ENCODE assay signal across 7 cellular contexts in the genomic region with DNA sequence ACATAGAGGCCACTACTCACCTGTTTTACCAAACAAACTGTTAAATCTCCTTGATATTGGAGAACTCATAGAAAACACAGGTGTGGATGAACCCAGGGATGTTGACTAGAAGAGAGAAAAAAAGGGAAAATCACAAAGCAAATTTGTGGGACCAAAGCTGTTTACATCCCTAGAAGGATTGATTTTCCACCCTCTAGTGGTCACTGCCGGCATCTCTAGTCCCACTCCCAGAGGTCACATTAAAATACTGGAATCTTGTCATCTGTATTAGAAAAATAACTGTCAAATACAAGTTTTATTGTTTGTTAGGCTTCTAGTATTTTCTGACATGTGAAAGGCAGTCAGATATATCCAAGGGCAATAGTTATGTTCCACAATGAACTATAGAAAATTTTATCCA.
DNase-seq lines count a peak whose midpoint lies in the region; ATAC-seq and TF ChIP-seq lines count a peak whose summit lies in the region.
"Not testable (repeated sequence)": the region's sequence is repeated elsewhere in the genome, so short reads cannot be mapped to it uniquely, and the experiment has no call there.

No MANE protein-coding gene starts in this region.

- not testable (repeated sequence) for H3K4me3 ChIP-seq in HCT116 (replicated peaks in 1 of 2; ENCODE audit: low read depth in 1 of 2, low read length in 2 of 2); left lung

- not testable (repeated sequence) for TF ChIP-seq CTCF in HCT116 (IDR thresholded peaks at IDR 0.05 in 2 of 3, conservative IDR thresholded peaks at IDR 0.05 in 1 of 3; ENCODE audit: borderline replicate concordance in 1 of 3, insufficient read depth in 1 of 3, low read depth in 2 of 3, low read length in 2 of 3); left lung (IDR thresholded peaks at IDR 0.05)

- BruUV-seq in HCT116 (replicated peaks; lab: Mats Ljungman, UMichigan): not testable (repeated sequence)

- RAD21 ChIA-PET in HCT116 (lab: Charles Lee; ENCODE audit: low non-redundant PET in 1 of 2, low total read pairs in 2 of 2, uncharacterized antibody in 2 of 2, unreplicated experiment in 2 of 2): not testable (repeated sequence)

- not testable (repeated sequence) for TF ChIP-seq RAD21 in HCT116 (IDR thresholded peaks at IDR 0.05; ENCODE audit: low read depth)

- H3K9ac ChIP-seq in HCT116 (ENCODE audit: low read length): not testable (repeated sequence)

- not testable (repeated sequence) for H3K4me3 Mint-ChIP-seq in activated CD4-positive, alpha-beta T cell treated with anti-CD3 and anti-CD28 coated beads for 36 hours

- not testable (repeated sequence) for H3K9me2 ChIP-seq in HCT116 (ENCODE audit: insufficient read depth)

- H3K36me3 Mint-ChIP-seq in activated CD4-positive, alpha-beta T cell treated with anti-CD3 and anti-CD28 coated beads for 36 hours (ENCODE audit: low read depth): not testable (repeated sequence)

- not testable (repeated sequence) for H3K4me1 Mint-ChIP-seq in activated CD4-positive, alpha-beta T cell treated with anti-CD3 and anti-CD28 coated beads for 36 hours

- not testable (repeated sequence) for H3K27me3 ChIP-seq in HCT116 (ENCODE audit: insufficient read depth, low read length); left lung

- not testable (repeated sequence) for H4K20me1 ChIP-seq in HCT116 (ENCODE audit: insufficient read depth)

- ATAC-seq in GM18867 (IDR thresholded peaks at IDR 0.05; ENCODE audit: unreplicated experiment) (peak; percentile 81), GM19467 (IDR thresholded peaks at IDR 0.05; ENCODE audit: unreplicated experiment) (peak; percentile 64), HCT116 (peak; percentile 90), HG02870 (IDR thresholded peaks at IDR 0.05; ENCODE audit: unreplicated experiment) (peak; percentile 51), HG03354 (IDR thresholded peaks at IDR 0.05; ENCODE audit: poor library complexity, severe bottlenecking, unreplicated experiment) (peak; percentile 87), left lung (peak; percentile 60)
- peak; percentile 44 for ATAC-seq in activated CD4-positive, alpha-beta T cell treated with anti-CD3 and anti-CD28 coated beads for 36 hours

- CTCF ChIA-PET in HCT116 (lab: Charles Lee); activated CD4-positive, alpha-beta T cell treated with anti-CD3 and anti-CD28 coated beads for 36 hours (lab: Charles Lee): not testable (repeated sequence)

- not testable (repeated sequence) for H3K27ac ChIP-seq in HCT116 (ENCODE audit: low read depth, low read length); left lung

- not testable (repeated sequence) for H3K79me2 ChIP-seq in HCT116 (ENCODE audit: insufficient read depth, low read length)

- not testable (repeated sequence) for H3K9me3 ChIP-seq in HCT116 (ENCODE audit: control insufficient read depth in 1 of 2, insufficient read depth in 1 of 2, low read depth in 1 of 2, low read length in 2 of 2); left lung

- not testable (repeated sequence) for H3K27ac Mint-ChIP-seq in activated CD4-positive, alpha-beta T cell treated with anti-CD3 and anti-CD28 coated beads for 36 hours

- not testable (repeated sequence) for H3K4me1 ChIP-seq in HCT116 (ENCODE audit: control insufficient read depth in 1 of 2, insufficient read depth in 2 of 2, low read length in 2 of 2); left lung

- not testable (repeated sequence) for DNase-seq in HCT116 (ENCODE audit: low read depth, low spot score); activated CD4-positive, alpha-beta T cell treated with anti-CD3 and anti-CD28 coated beads for 36 hours; left lung

- not testable (repeated sequence) for H3K9me3 Mint-ChIP-seq in activated CD4-positive, alpha-beta T cell treated with anti-CD3 and anti-CD28 coated beads for 36 hours (ENCODE audit: low read depth)

- H3K4me2 ChIP-seq in HCT116 (ENCODE audit: low read length): not testable (repeated sequence)

- POLR2A ChIA-PET in HCT116 (lab: Charles Lee); activated CD4-positive, alpha-beta T cell treated with anti-CD3 and anti-CD28 coated beads for 36 hours (lab: Charles Lee): not testable (repeated sequence)

- not testable (repeated sequence) for TF ChIP-seq POLR2A in HCT116 (IDR thresholded peaks at IDR 0.05; ENCODE audit: borderline replicate concordance, extremely low read depth, insufficient read depth, insufficient read length)

- intact Hi-C loops in HCT116 (cut with micrococcal nuclease); activated CD4-positive, alpha-beta T cell treated with anti-CD3 and anti-CD28 coated beads for 36 hours (cut with DNase I, micrococcal nuclease); left lung (cut with DNase I): not testable (repeated sequence)

- H2AFZ ChIP-seq in HCT116 (ENCODE audit: low read depth, low read length, poor library complexity, severe bottlenecking): not testable (repeated sequence)

- not testable (repeated sequence) for H3K36me3 ChIP-seq in HCT116 (ENCODE audit: control insufficient read depth in 1 of 2, insufficient read depth in 2 of 2, low read length in 2 of 2); left lung

- H3K27me3 Mint-ChIP-seq in activated CD4-positive, alpha-beta T cell treated with anti-CD3 and anti-CD28 coated beads for 36 hours: not testable (repeated sequence)
